Comparison of ENCODE assay signal across 30 cellular contexts in genomic region chr1:64522740-64523139, GRCh38. TPM values are rescaled to one million over a fixed set of nuclear protein-coding genes. Genes with fewer than 3 reads are reported as not detected.
"Had no signal": no experiment of that assay in that cellular context is flagged by ENCODE, and none has a peak within 500 bp of the region (broad histone marks: within the 10 kb centered on the region; RNA-seq: fewer than 3 reads in every experiment).

No MANE protein-coding gene starts in this region.

- DNase-seq: activated CD4-positive, alpha-beta memory T cell treated with anti-CD3 and anti-CD28 coated beads for 36 hours; activated CD4-positive, alpha-beta T cell treated with anti-CD3 and anti-CD28 coated beads for 1 hour; activated CD4-positive, alpha-beta T cell treated with anti-CD3 and anti-CD28 coated beads for 48 hours; activated CD8-positive, alpha-beta memory T cell treated with anti-CD3 and anti-CD28 coated beads, Interleukin-2, amount 10 ng/mL, durations not matched to agents 7 days and 5 days; activated CD8-positive, alpha-beta memory T cell treated with anti-CD3 and anti-CD28 coated beads, Interleukin-2, amount 50 U/mL, for 4 hours; activated CD8-positive, alpha-beta T cell treated with anti-CD3 and anti-CD28 coated beads, Interleukin-2, amount 10 ng/mL, durations not matched to agents 7 days and 5 days; activated effector memory CD4-positive, alpha-beta T cell treated with anti-CD3 and anti-CD28 coated beads, Interleukin-2, amount 50 U/mL, for 16 hours; activated naive CD4-positive, alpha-beta T cell treated with anti-CD3 and anti-CD28 coated beads for 36 hours; activated naive CD8-positive, alpha-beta T cell treated with anti-CD3 and anti-CD28 coated beads for 36 hours; activated naive CD8-positive, alpha-beta T cell treated with anti-CD3 and anti-CD28 coated beads, Interleukin-2, amount 50 U/mL, for 24 hours; activated T-cell treated with anti-CD3 and anti-CD28 coated beads, Interleukin-2, amount 50 U/mL, for 1 hour; activated T-cell treated with anti-CD3 and anti-CD28 coated beads, Interleukin-2, amount 50 U/mL, for 48 hours; adrenal gland; amygdala; aorta; central memory CD4-positive, alpha-beta T cell; cerebellar nuclear complex; dorsolateral prefrontal cortex; effector memory CD4-positive, alpha-beta T cell; endodermal cell; foreskin fibroblast; head of caudate nucleus; T-helper 2 cell had no signal

- H3K27ac Mint-ChIP-seq: activated CD4-positive, alpha-beta memory T cell treated with anti-CD3 and anti-CD28 coated beads for 36 hours; activated CD8-positive, alpha-beta memory T cell treated with anti-CD3 and anti-CD28 coated beads, Interleukin-2, amount 10 ng/mL, durations not matched to agents 7 days and 5 days; activated CD8-positive, alpha-beta T cell treated with anti-CD3 and anti-CD28 coated beads, Interleukin-2, amount 10 ng/mL, durations not matched to agents 7 days and 5 days; activated naive CD4-positive, alpha-beta T cell treated with anti-CD3 and anti-CD28 coated beads for 36 hours; activated naive CD4-positive, alpha-beta T cell treated with anti-CD3 and anti-CD28 coated beads, Interleukin-2, amount 50 U/mL, for 24 hours; activated naive CD8-positive, alpha-beta T cell treated with anti-CD3 and anti-CD28 coated beads for 36 hours; activated naive CD8-positive, alpha-beta T cell treated with anti-CD3 and anti-CD28 coated beads, Interleukin-2, amount 50 U/mL, for 24 hours; activated T-helper 1 cell treated with anti-CD3 and anti-CD28 coated beads, Interleukin-12 subunit alpha, Interleukin-12 subunit beta, Interleukin-2, Interleukin-4 antibody, amounts not matched to agents 30 ng/mL and 10 ng/mL and 1 ng/mL, durations not matched to agents 14 hours and 24 hours and 36 hours; activated T-helper 2 cell treated with anti-CD3 and anti-CD28 coated beads, Interferon-gamma antibody, Interleukin-2, Interleukin-4, amounts not matched to agents 10 μg/mL and 5 μg/mL and 100 μg/mL, durations not matched to agents 14 hours and 24 hours and 36 hours; dendritic cell treated with granulocyte-macrophage colony-stimulating factor and Interleukin-4, amounts not matched to agents 40 ng/mL and 50 ng/mL, for 4 days; endodermal cell had no signal

- H3K27ac ChIP-seq: coronary artery, dorsolateral prefrontal cortex had no signal

- H3K27me3 Mint-ChIP-seq: activated naive CD4-positive, alpha-beta T cell treated with anti-CD3 and anti-CD28 coated beads, Interleukin-2, amount 50 U/mL, for 24 hours; activated naive CD8-positive, alpha-beta T cell treated with anti-CD3 and anti-CD28 coated beads for 36 hours; dendritic cell treated with granulocyte-macrophage colony-stimulating factor and Interleukin-4, amounts not matched to agents 40 ng/mL and 50 ng/mL, for 4 days had no signal

- H3K4me3 ChIP-seq: adrenal gland, coronary artery, dorsolateral prefrontal cortex had no signal

- H3K4me3 Mint-ChIP-seq: activated CD4-positive, alpha-beta memory T cell treated with anti-CD3 and anti-CD28 coated beads for 36 hours; activated CD8-positive, alpha-beta memory T cell treated with anti-CD3 and anti-CD28 coated beads, Interleukin-2, amount 10 ng/mL, durations not matched to agents 7 days and 5 days; activated CD8-positive, alpha-beta T cell treated with anti-CD3 and anti-CD28 coated beads, Interleukin-2, amount 10 ng/mL, durations not matched to agents 7 days and 5 days; activated naive CD4-positive, alpha-beta T cell treated with anti-CD3 and anti-CD28 coated beads for 36 hours; activated naive CD4-positive, alpha-beta T cell treated with anti-CD3 and anti-CD28 coated beads, Interleukin-2, amount 50 U/mL, for 24 hours; activated naive CD8-positive, alpha-beta T cell treated with anti-CD3 and anti-CD28 coated beads for 36 hours; activated naive CD8-positive, alpha-beta T cell treated with anti-CD3 and anti-CD28 coated beads, Interleukin-2, amount 50 U/mL, for 24 hours; activated T-helper 1 cell treated with anti-CD3 and anti-CD28 coated beads, Interleukin-12 subunit alpha, Interleukin-12 subunit beta, Interleukin-2, Interleukin-4 antibody, amounts not matched to agents 30 ng/mL and 10 ng/mL and 1 ng/mL, durations not matched to agents 14 hours and 24 hours and 36 hours; dendritic cell treated with granulocyte-macrophage colony-stimulating factor and Interleukin-4, amounts not matched to agents 40 ng/mL and 50 ng/mL, for 4 days; endodermal cell had no signal

- H3K36me3 Mint-ChIP-seq: activated CD4-positive, alpha-beta memory T cell treated with anti-CD3 and anti-CD28 coated beads for 36 hours; activated CD8-positive, alpha-beta memory T cell treated with anti-CD3 and anti-CD28 coated beads, Interleukin-2, amount 10 ng/mL, durations not matched to agents 7 days and 5 days; activated naive CD4-positive, alpha-beta T cell treated with anti-CD3 and anti-CD28 coated beads, Interleukin-2, amount 50 U/mL, for 24 hours; activated naive CD8-positive, alpha-beta T cell treated with anti-CD3 and anti-CD28 coated beads for 36 hours had no signal

- H3K36me3 ChIP-seq: adrenal gland had no signal

- ATAC-seq: activated CD8-positive, alpha-beta memory T cell treated with anti-CD3 and anti-CD28 coated beads, Interleukin-2, amount 10 ng/mL, durations not matched to agents 7 days and 5 days; activated CD8-positive, alpha-beta T cell treated with anti-CD3 and anti-CD28 coated beads, Interleukin-2, amount 10 ng/mL, durations not matched to agents 7 days and 5 days; activated naive CD8-positive, alpha-beta T cell treated with anti-CD3 and anti-CD28 coated beads, Interleukin-2, amount 50 U/mL, for 24 hours; esophagus mucosa had no signal

- H3K9me3 Mint-ChIP-seq: activated CD4-positive, alpha-beta memory T cell treated with anti-CD3 and anti-CD28 coated beads for 36 hours; activated naive CD4-positive, alpha-beta T cell treated with anti-CD3 and anti-CD28 coated beads for 36 hours; activated naive CD4-positive, alpha-beta T cell treated with anti-CD3 and anti-CD28 coated beads, Interleukin-2, amount 50 U/mL, for 24 hours; activated naive CD8-positive, alpha-beta T cell treated with anti-CD3 and anti-CD28 coated beads for 36 hours; activated naive CD8-positive, alpha-beta T cell treated with anti-CD3 and anti-CD28 coated beads, Interleukin-2, amount 50 U/mL, for 24 hours; activated T-helper 1 cell treated with anti-CD3 and anti-CD28 coated beads, Interleukin-12 subunit alpha, Interleukin-12 subunit beta, Interleukin-2, Interleukin-4 antibody, amounts not matched to agents 30 ng/mL and 10 ng/mL and 1 ng/mL, durations not matched to agents 14 hours and 24 hours and 36 hours; activated T-helper 2 cell treated with anti-CD3 and anti-CD28 coated beads, Interferon-gamma antibody, Interleukin-2, Interleukin-4, amounts not matched to agents 10 μg/mL and 5 μg/mL and 100 μg/mL, durations not matched to agents 14 hours and 24 hours and 36 hours; dendritic cell treated with granulocyte-macrophage colony-stimulating factor and Interleukin-4, amounts not matched to agents 40 ng/mL and 50 ng/mL, for 4 days; endodermal cell had no signal

- H3K9me3 ChIP-seq: adrenal gland had no signal

- H3K27me3 ChIP-seq: adrenal gland, dorsolateral prefrontal cortex had no signal

- H3K4me1 Mint-ChIP-seq: activated CD8-positive, alpha-beta memory T cell treated with anti-CD3 and anti-CD28 coated beads, Interleukin-2, amount 10 ng/mL, durations not matched to agents 7 days and 5 days had no signal

RNA-seq across cellular contexts. Expression of gene CACHD1, which starts 52.8 kb away (rescaled TPM):
- total RNA-seq: T-helper 1 cell treated with Interleukin-12 subunit alpha and Interleukin-12 subunit beta and Interleukin-4 antibody, amounts not matched to agents 30 ng/mL and 1 ng/mL, for 36 hours had no signal
